ENCODE assay signal across 2 cellular contexts in the genomic region with DNA sequence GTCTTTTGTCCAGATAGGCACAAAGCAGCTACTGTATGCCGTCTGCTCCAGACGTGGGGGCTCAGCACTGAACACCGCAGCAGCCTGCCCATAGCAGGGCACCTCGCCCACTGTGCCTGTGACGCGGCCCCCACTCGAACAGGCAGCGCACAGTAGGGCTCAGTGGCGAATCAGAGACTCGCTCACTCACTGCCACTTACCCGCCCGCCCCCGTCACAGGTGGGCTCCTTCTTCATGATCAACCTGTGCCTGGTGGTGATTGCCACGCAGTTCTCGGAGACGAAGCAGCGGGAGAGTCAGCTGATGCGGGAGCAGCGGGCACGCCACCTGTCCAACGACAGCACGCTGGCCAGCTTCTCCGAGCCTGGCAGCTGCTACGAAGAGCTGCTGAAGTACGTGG.
TF ChIP-seq lines count a peak whose summit lies in the region.

No MANE protein-coding gene starts in this region.

TF ChIP-seq in HEK293, 187 proteins besides CTCF, POLR2A, EP300 and RAD21:
- TF ChIP-seq, protein P1, sequence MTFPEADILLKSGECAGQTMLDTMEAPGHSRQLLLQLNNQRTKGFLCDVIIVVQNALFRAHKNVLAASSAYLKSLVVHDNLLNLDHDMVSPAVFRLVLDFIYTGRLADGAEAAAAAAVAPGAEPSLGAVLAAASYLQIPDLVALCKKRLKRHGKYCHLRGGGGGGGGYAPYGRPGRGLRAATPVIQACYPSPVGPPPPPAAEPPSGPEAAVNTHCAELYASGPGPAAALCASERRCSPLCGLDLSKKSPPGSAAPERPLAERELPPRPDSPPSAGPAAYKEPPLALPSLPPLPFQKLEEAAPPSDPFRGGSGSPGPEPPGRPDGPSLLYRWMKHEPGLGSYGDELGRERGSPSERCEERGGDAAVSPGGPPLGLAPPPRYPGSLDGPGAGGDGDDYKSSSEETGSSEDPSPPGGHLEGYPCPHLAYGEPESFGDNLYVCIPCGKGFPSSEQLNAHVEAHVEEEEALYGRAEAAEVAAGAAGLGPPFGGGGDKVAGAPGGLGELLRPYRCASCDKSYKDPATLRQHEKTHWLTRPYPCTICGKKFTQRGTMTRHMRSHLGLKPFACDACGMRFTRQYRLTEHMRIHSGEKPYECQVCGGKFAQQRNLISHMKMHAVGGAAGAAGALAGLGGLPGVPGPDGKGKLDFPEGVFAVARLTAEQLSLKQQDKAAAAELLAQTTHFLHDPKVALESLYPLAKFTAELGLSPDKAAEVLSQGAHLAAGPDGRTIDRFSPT (tag by site-specific recombination; IDR thresholded peaks at IDR 0.05), result peak; percentile 29; the same call in 1 of the 2 replicates
- TF ChIP-seq SCRT1 (tag by site-specific recombination; IDR thresholded peaks at IDR 0.05; ENCODE audit: borderline replicate concordance), result no peak
- TF ChIP-seq ZSCAN5A (tag by site-specific recombination; IDR thresholded peaks at IDR 0.05), result no peak
- TF ChIP-seq ZNF2 (tag by site-specific recombination; IDR thresholded peaks at IDR 0.05), result no peak

TF ChIP-seq in K562, 482 proteins besides CTCF, POLR2A, EP300 and RAD21:
- no peak for TF ChIP-seq MTA1 (IDR thresholded peaks at IDR 0.05; ENCODE audit: borderline replicate concordance)
- 0 out of 2 replicates have a peak, but pooled peaks have one; percentile 38 for TF ChIP-seq ZKSCAN1 (IDR thresholded peaks at IDR 0.05; ENCODE audit: low read depth, low read length)
- no peak for TF ChIP-seq POLR3G (IDR thresholded peaks at IDR 0.05; ENCODE audit: extremely low read depth, insufficient read length, insufficient replicate concordance)
